25 cellular contexts compared by ENCODE assay signal in genomic region chr6:34872332-34872731, GRCh38. TPM values are rescaled to one million over a fixed set of nuclear protein-coding genes. Genes with fewer than 3 reads are reported as not detected.
DNase-seq lines count a peak whose midpoint lies in the region; ATAC-seq, FAIRE-seq and TF ChIP-seq lines count a peak whose summit lies in the region.
"Had no signal": no experiment of that assay in that cellular context is flagged by ENCODE, and none has a peak within 500 bp of the region (broad histone marks: within the 10 kb centered on the region; RNA-seq: fewer than 3 reads in every experiment).

No MANE protein-coding gene starts in this region.

- H3K27ac Mint-ChIP-seq in GM23338 (no peak overlapping the region), immature natural killer cell (no peak overlapping the region)

- no peaks in the 10 kb centered on the region for H3K27me3 ChIP-seq in GM23338 (ENCODE audit: insufficient read depth)
- no peaks in the 10 kb centered on the region for H3K27me3 ChIP-seq in K562 (ENCODE audit: control insufficient read depth in 2 of 2, insufficient read depth in 2 of 2, low read length in 2 of 2)
- H3K27me3 ChIP-seq in liver (ENCODE audit: control insufficient read depth in 4 of 4, insufficient read depth in 4 of 4, low read length in 3 of 4), result no peaks in the 10 kb centered on the region
- H3K27me3 ChIP-seq in SJCRH30, result no peaks in the 10 kb centered on the region

- peaks cover 63% of the 10 kb centered on the region for H3K36me3 Mint-ChIP-seq in GM23338 (ENCODE audit: low read depth)
- peaks cover 5 to 40% (median 13%) of the 10 kb centered on the region in 3 donors for H3K36me3 Mint-ChIP-seq in immature natural killer cell

- TF ChIP-seq CTCF in A549 (IDR thresholded peaks at IDR 0.05), result no peak
- 0 out of 4 replicates have a peak, but pooled peaks of 1 of the 2 experiments have one; percentile 1 for TF ChIP-seq CTCF in GM23338 (conservative IDR thresholded peaks at IDR 0.05; ENCODE audit: low read depth in 2 of 2)
- no peak for TF ChIP-seq CTCF in K562 (IDR thresholded peaks at IDR 0.05 in 2 of 3, conservative IDR thresholded peaks at IDR 0.05 in 1 of 3; ENCODE audit: insufficient read depth in 2 of 3, low read depth in 1 of 3, low read length in 3 of 3)
- no peak for TF ChIP-seq CTCF in liver (IDR thresholded peaks at IDR 0.05; ENCODE audit: low read depth, low read length, missing input control)

- POLR2A ChIA-PET in A549 (lab: Yijun Ruan, JAX), result no interaction called here
- POLR2A ChIA-PET in K562 (lab: Yijun Ruan, JAX), result interaction anchor here (0.7 to 11.7 kb wide), 5 partner anchors 12 to 281 kb away, joined by 3 to 108 read pairs (median 4); partner anchors contain the start of genes ANKS1A and TAF11

- peaks cover 20% of the 10 kb centered on the region for H3K36me3 ChIP-seq in GM23338 (ENCODE audit: insufficient read depth)
- peaks cover 87% of the 10 kb centered on the region for H3K36me3 ChIP-seq in K562 (ENCODE audit: control insufficient read depth, insufficient read depth, low read length)
- H3K36me3 ChIP-seq in liver (ENCODE audit: control insufficient read depth in 4 of 4, insufficient read depth in 3 of 4, low read depth in 1 of 4, low read length in 3 of 4), result peaks cover 14 to 48% (median 38%) of the 10 kb centered on the region in 4 donors
- peaks cover 12% of the 10 kb centered on the region for H3K36me3 ChIP-seq in SJCRH30

- H3K9me3 Mint-ChIP-seq in GM23338 (no peaks in the 10 kb centered on the region), immature natural killer cell (no peaks in the 10 kb centered on the region)
- H3K9me3 Mint-ChIP-seq: CD4-positive, alpha-beta memory T cell had no signal

- H3K9ac ChIP-seq in K562 (ENCODE audit: insufficient read depth in 1 of 2, low read depth in 2 of 2, low read length in 2 of 2) (no peak overlapping the region), liver (ENCODE audit: low read depth in 1 of 2, low read length in 2 of 2) (no peak overlapping the region)

- no peaks in the 10 kb centered on the region for H3K9me2 ChIP-seq in GM23338 (ENCODE audit: insufficient read depth)

- H3K4me3 ChIP-seq in A549 (no peak overlapping the region), GM23338 (no peak overlapping the region), K562 (no peak overlapping the region), liver (ENCODE audit: low read depth in 1 of 3, low read length in 3 of 3) (no peak overlapping the region), SJCRH30 (no peak overlapping the region)
- H3K4me3 ChIP-seq: PC-9 had no signal

- H3K4me1 Mint-ChIP-seq in GM23338 (peaks cover 17% of the 10 kb centered on the region; the same call in 2 of the 3 replicates), immature natural killer cell (no peaks in the 10 kb centered on the region)
- H3K4me1 Mint-ChIP-seq: CD4-positive, alpha-beta memory T cell had no signal

- intact Hi-C loops in K562 (cut with micrococcal nuclease), result no loop called here

- ATAC-seq in A549 (no peak), GM23338 (peak; percentile 38; the same call in 1 of the 3 replicates), K562 (no peak), HG03432 (IDR thresholded peaks at IDR 0.05; ENCODE audit: unreplicated experiment) (no peak)

- no peaks in the 10 kb centered on the region; the same call in none of the 2 replicates for H4K20me1 ChIP-seq in GM23338 (replicated peaks; ENCODE audit: insufficient read depth)
- H4K20me1 ChIP-seq in K562 (replicated peaks; ENCODE audit: control insufficient read depth, insufficient read depth, low read length), result 0 out of 2 replicates have a peak, but pooled peaks cover 3% of the 10 kb centered on the region

- TF ChIP-seq EP300 in A549 (IDR thresholded peaks at IDR 0.05), result no peak
- TF ChIP-seq EP300 in K562 (IDR thresholded peaks at IDR 0.05; ENCODE audit: low read length), result no peak

- BruUV-seq in K562 (replicated peaks; lab: Mats Ljungman, UMichigan), result no TSS peak

- H3K9me3 ChIP-seq in A549 (no peaks in the 10 kb centered on the region), K562 (replicated peaks; ENCODE audit: control insufficient read depth, insufficient read depth, low read depth, low read length) (no peaks in the 10 kb centered on the region), liver (ENCODE audit: control insufficient read depth in 4 of 4, low read length in 3 of 4) (no peaks in the 10 kb centered on the region), SJCRH30 (replicated peaks) (no peaks in the 10 kb centered on the region)

- peaks cover 3% of the 10 kb centered on the region for H3K27me3 Mint-ChIP-seq in GM23338 (ENCODE audit: insufficient read depth, low read depth, poor library complexity)
- H3K27me3 Mint-ChIP-seq in immature natural killer cell (ENCODE audit: low read depth in 3 of 3), result peaks cover 0 to 2% (median 2%) of the 10 kb centered on the region in 3 donors
- H3K27me3 Mint-ChIP-seq: CD4-positive, alpha-beta memory T cell had no signal

- in situ Hi-C loops in K562 (cut with MboI), result no loop called here

- WGBS in A549 (ENCODE audit: missing lambda C conversion rate), result 82% methylated on average over 1 of the region's 1 CpG
- WGBS in K562 (ENCODE audit: insufficient coverage, low coverage, missing lambda C conversion rate), result 54% methylated on average over 1 of the region's 1 CpG
- WGBS in liver, result 79% methylated on average over 1 of the region's 1 CpG

- CTCF ChIA-PET in A549 (lab: Yijun Ruan, JAX) (interaction anchor here (1.0 to 2.1 kb wide), 2 partner anchors 13 to 81 kb away, joined by 3 to 7 read pairs; partner anchors contain the start of gene BLTP3A), K562 (lab: Yijun Ruan, JAX; ENCODE audit: low intra/inter-chr PET ratio) (no interaction called here)

- TF ChIP-seq RAD21 in A549 (conservative IDR thresholded peaks at IDR 0.05 in 1 of 2, IDR thresholded peaks at IDR 0.05 in 1 of 2) (no peak), K562 (CRISPR knock-in tag; conservative IDR thresholded peaks at IDR 0.05 in 1 of 2, IDR thresholded peaks at IDR 0.05 in 1 of 2) (no peak), liver (IDR thresholded peaks at IDR 0.05) (no peak)

- H3K79me2 ChIP-seq in GM23338 (replicated peaks; ENCODE audit: insufficient read depth) (no peaks in the 10 kb centered on the region), K562 (ENCODE audit: control insufficient read depth, insufficient read depth, low read length) (no peaks in the 10 kb centered on the region)

- H3K4me1 ChIP-seq in A549 (no peaks in the 10 kb centered on the region), GM23338 (ENCODE audit: insufficient read depth) (peaks cover 17% of the 10 kb centered on the region), K562 (replicated peaks in 1 of 2; ENCODE audit: control insufficient read depth in 2 of 2, insufficient read depth in 2 of 2, low read length in 2 of 2) (no peaks in the 10 kb centered on the region; a peak in 1 of 5 replicates), liver (ENCODE audit: control insufficient read depth in 4 of 4, insufficient read depth in 4 of 4, low read length in 3 of 4) (peaks cover 0 to 1% (median 0%) of the 10 kb centered on the region in 4 donors), SJCRH30 (no peaks in the 10 kb centered on the region)

- TF ChIP-seq POLR2A in A549 (IDR thresholded peaks at IDR 0.05; ENCODE audit: low read length), result no peak
- TF ChIP-seq POLR2A in K562 (conservative IDR thresholded peaks at IDR 0.05), result no peak

- FAIRE-seq in A549 (lab: Jason Lieb, UNC) (no peak), K562 (lab: Jason Lieb, UNC) (no peak)
- FAIRE-seq: G401.6, GM19239, H54 had no signal

- H2AFZ ChIP-seq in GM23338, result no peak overlapping the region
- H2AFZ ChIP-seq in K562 (ENCODE audit: low read depth, low read length), result no peak overlapping the region
- H2AFZ ChIP-seq: PC-9 had no signal

- H3K4me3 Mint-ChIP-seq in GM23338 (no peak overlapping the region), immature natural killer cell (no peak overlapping the region)
- H3K4me3 Mint-ChIP-seq: CD4-positive, alpha-beta memory T cell had no signal

- no peaks in the 10 kb centered on the region for H3F3A ChIP-seq in GM23338 (replicated peaks; ENCODE audit: low read depth)

- H3K27ac ChIP-seq in A549 (no peak overlapping the region), GM23338 (ENCODE audit: low read depth) (no peak overlapping the region), K562 (ENCODE audit: extremely low read depth, low read depth, low read length) (no peak overlapping the region), liver (ENCODE audit: low read depth in 1 of 2, low read length in 2 of 2) (no peak overlapping the region), SJCRH30 (no peak overlapping the region)
- H3K27ac ChIP-seq: PC-9 had no signal

- no peak for DNase-seq in A549 (ENCODE audit: low read depth in 1 of 2, low spot score in 1 of 2)
- DNase-seq in GM23338 (ENCODE audit: low spot score), result no peak
- peak in 1 of 4 experiments; percentile 8 for DNase-seq in K562 (ENCODE audit: extremely low read depth in 1 of 4, low spot score in 3 of 4)
- DNase-seq in SJCRH30, result no peak
- DNase-seq in immature natural killer cell, result no peak
- DNase-seq: C1 segment of cervical spinal cord; CD4-positive, alpha-beta memory T cell; COR-L47; DMS53; IMR-90; NCI-H1048; NCI-H1417; NCI-H1694; NCI-H2029 treated with DMSO at 0.1 percent for 48 hours; NCI-H446 treated with DMSO at 0.1 percent for 48 hours; NCI-H526; PC-9; RPMI8226; SHP77; SW 1271 had no signal

- H3K4me2 ChIP-seq in A549, result no peak overlapping the region
- no peak overlapping the region for H3K4me2 ChIP-seq in GM23338
- no peak overlapping the region for H3K4me2 ChIP-seq in K562 (ENCODE audit: insufficient read depth, low read length)
- H3K4me2 ChIP-seq: PC-9 had no signal

- H3K9me1 ChIP-seq in K562 (ENCODE audit: control insufficient read depth, insufficient read depth, low read length), result no peaks in the 10 kb centered on the region

RNA-seq across cellular contexts. Expression of gene TAF11, which starts 15.5 kb away (rescaled TPM):
- polyA plus RNA-seq in A549 (2011; rRNA removed) (25.4 and 28.9 TPM in 2 replicates), A549 (2017; fragmentation: RNase III; extraction: RNeasy Plus Mini Kit Qiagen cat#74134 plus additional on column Dnase treatment) (17.3 to 18.6 TPM (median 18.5 TPM) in 3 replicates), GM23338 (2016; fragmentation: Nextera tagmentation; extraction: Ambion mirVana) (65.3 and 69.4 TPM in 2 replicates), K562 (2011; rRNA removed) (70.6 and 91.9 TPM in 2 replicates), K562 (2014; fragmentation: Illumina TruSeq; extraction: Trizol) (67.5 and 74.2 TPM in 2 replicates), K562 (2014; fragmentation: Nextera tagmentation; extraction: Ambion mirVana) (10 to 100 TPM; 42.0 to 44.9 TPM), K562 (2014; rRNA removed) (74.7 and 77.2 TPM in 2 replicates), liver (10 to 100 TPM in 1 of 2 donors, 1 to 10 TPM in 1; 7.3 to 12.2 TPM), immature natural killer cell (10 to 100 TPM; 15.8 to 20.5 (median 20.4) TPM)
- 10.7 and 11.5 TPM in 2 replicates for polyA plus RNA-seq in A549 (2012; cell fraction: cytosol; rRNA removed)
- polyA plus RNA-seq in A549 (2012; cell fraction: nucleus; rRNA removed), result 5.5 and 11.6 TPM in 2 replicates
- 5.8 and 6.4 TPM in 2 replicates for polyA minus RNA-seq in A549 (2011; rRNA and poly(A)+ RNA removed)
- total RNA-seq in GM23338 (2014; rRNA removed; shearing (Covaris generic)), result 49.4 and 51.1 TPM in 2 replicates
- 29.2 and 52.2 TPM in 2 replicates for total RNA-seq in K562 (2011; cell fraction: chromatin; rRNA removed; ENCODE audit: low replicate concordance)
- total RNA-seq in K562 (2011; cell fraction: nucleolus; rRNA removed), result 25.0 and 26.5 TPM in 2 replicates
- 35.7 and 46.0 TPM in 2 replicates for total RNA-seq in K562 (2011; cell fraction: nucleoplasm; rRNA removed)
- total RNA-seq in K562 (2014; rRNA removed) (40.9 and 59.3 TPM in 2 replicates), K562 (2014; rRNA removed; fragmentation: Illumina TruSeq; extraction: Trizol) (71.9 and 83.0 TPM in 2 replicates), K562 (2015; rRNA removed; fragmentation: Illumina TruSeq; extraction: Trizol) (65.9 and 73.2 TPM in 2 replicates), K562 (2021) (49.4 and 52.7 TPM in 2 replicates), liver (10 to 100 TPM; 12.0 to 16.0 TPM)
- polyA plus RNA-seq in K562 (2011; cell fraction: cytosol; rRNA removed), result 26.4 and 54.7 TPM in 2 replicates
- 34.5 and 45.8 TPM in 2 replicates for polyA plus RNA-seq in K562 (2011; cell fraction: nucleus; rRNA removed)
- 43.8 and 49.9 TPM in 2 replicates for polyA plus RNA-seq in K562 (2012)
- 30.6 and 33.4 TPM in 2 replicates for polyA minus RNA-seq in K562 (2011; rRNA and poly(A)+ RNA removed)
- 12.2 and 14.1 TPM in 2 replicates for polyA minus RNA-seq in K562 (2011; cell fraction: cytosol; rRNA and poly(A)+ RNA removed)
- polyA minus RNA-seq in K562 (2011; cell fraction: nucleus; rRNA and poly(A)+ RNA removed), result 12.3 and 18.2 TPM in 2 replicates
- 50.6 and 54.0 TPM in 2 replicates for total RNA-seq in SJCRH30 (2014; rRNA removed; shearing (Covaris generic))

RNA-seq across cellular contexts. Expression of gene ANKS1A, which starts 16.7 kb away (rescaled TPM):
- polyA plus RNA-seq in A549 (2011; rRNA removed) (3.6 and 6.0 TPM in 2 replicates), A549 (2017; fragmentation: RNase III; extraction: RNeasy Plus Mini Kit Qiagen cat#74134 plus additional on column Dnase treatment) (4.9 to 5.9 TPM (median 5.4 TPM) in 3 replicates), GM23338 (2016; fragmentation: Nextera tagmentation; extraction: Ambion mirVana) (12.1 and 12.6 TPM in 2 replicates), K562 (2011; rRNA removed) (3.8 and 6.2 TPM in 2 replicates), K562 (2014; fragmentation: Illumina TruSeq; extraction: Trizol) (9.4 and 9.8 TPM in 2 replicates), K562 (2014; fragmentation: Nextera tagmentation; extraction: Ambion mirVana) (1 to 10 TPM; 1.1 to 1.5 TPM), K562 (2014; rRNA removed) (5.4 and 5.7 TPM in 2 replicates), liver (1 to 10 TPM; 4.3 to 6.8 TPM), immature natural killer cell (1 to 10 TPM; 1.3 to 4.3 (median 1.6) TPM)
- 3.1 and 3.7 TPM in 2 replicates for polyA plus RNA-seq in A549 (2012; cell fraction: cytosol; rRNA removed)
- polyA plus RNA-seq in A549 (2012; cell fraction: nucleus; rRNA removed), result 7.3 and 8.7 TPM in 2 replicates
- polyA minus RNA-seq in A549 (2011; rRNA and poly(A)+ RNA removed), result 9.8 and 10.9 TPM in 2 replicates
- total RNA-seq in GM23338 (2014; rRNA removed; shearing (Covaris generic)), result 29.6 and 31.9 TPM in 2 replicates
- total RNA-seq in K562 (2011; cell fraction: chromatin; rRNA removed; ENCODE audit: low replicate concordance), result 48.2 and 58.7 TPM in 2 replicates
- total RNA-seq in K562 (2011; cell fraction: nucleolus; rRNA removed), result 18.5 and 20.9 TPM in 2 replicates
- total RNA-seq in K562 (2011; cell fraction: nucleoplasm; rRNA removed), result 19.7 and 20.3 TPM in 2 replicates
- total RNA-seq in K562 (2014; rRNA removed) (6.2 and 8.7 TPM in 2 replicates), K562 (2014; rRNA removed; fragmentation: Illumina TruSeq; extraction: Trizol) (3.6 and 4.3 TPM in 2 replicates), K562 (2015; rRNA removed; fragmentation: Illumina TruSeq; extraction: Trizol) (5.3 and 5.7 TPM in 2 replicates), K562 (2021) (11.6 and 13.8 TPM in 2 replicates), liver (10 to 100 TPM in 1 of 2 donors, 1 to 10 TPM in 1; 6.5 to 18.7 TPM)
- polyA plus RNA-seq in K562 (2011; cell fraction: cytosol; rRNA removed), result 3.0 and 3.5 TPM in 2 replicates
- 9.2 and 13.2 TPM in 2 replicates for polyA plus RNA-seq in K562 (2011; cell fraction: nucleus; rRNA removed)
- polyA plus RNA-seq in K562 (2012), result 9.3 and 11.1 TPM in 2 replicates
- polyA minus RNA-seq in K562 (2011; rRNA and poly(A)+ RNA removed), result 9.5 and 12.5 TPM in 2 replicates
- 5.9 and 11.5 TPM in 2 replicates for polyA minus RNA-seq in K562 (2011; cell fraction: cytosol; rRNA and poly(A)+ RNA removed)
- 7.1 and 10.3 TPM in 2 replicates for polyA minus RNA-seq in K562 (2011; cell fraction: nucleus; rRNA and poly(A)+ RNA removed)
- total RNA-seq in SJCRH30 (2014; rRNA removed; shearing (Covaris generic)), result 16.0 and 18.2 TPM in 2 replicates

Comparison
In these comparisons a context has a peak if more than half of its experiments do, and no peak if none do; other contexts are left out.
1. Of the 35 proteins assayed by ChIP-seq in both K562 and A549: peak only in K562: EHMT2; only in A549: REST; in both: none; in neither: 33.